8 cellular contexts compared by ENCODE assay signal in the genomic region with DNA sequence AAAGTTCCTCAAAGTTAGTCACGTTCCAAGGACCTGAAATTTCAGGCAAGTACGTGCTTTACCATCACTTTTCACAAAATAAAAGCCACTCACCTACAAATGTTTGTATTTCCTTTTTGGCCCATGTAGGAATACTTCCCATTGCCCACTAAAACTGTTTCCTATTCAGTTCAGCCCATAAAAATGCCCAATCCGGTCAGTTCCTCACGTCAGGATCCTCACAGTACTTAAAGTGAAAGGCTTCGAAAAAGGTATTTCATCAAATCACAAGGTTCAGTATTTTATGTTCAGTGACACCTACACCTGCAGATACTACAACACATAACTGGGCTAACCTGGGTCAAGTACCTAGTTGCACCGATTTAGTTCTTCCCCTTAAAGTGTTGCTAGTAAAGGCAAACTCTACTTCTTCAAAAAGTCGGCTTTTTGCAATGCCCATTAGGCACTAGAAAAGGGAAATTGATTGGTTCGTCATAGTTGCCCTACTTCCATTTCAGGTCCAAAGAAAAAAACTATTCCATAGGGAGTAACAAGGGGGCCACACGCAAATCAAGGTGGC. TPM values are rescaled to one million over a fixed set of nuclear protein-coding genes. Genes with fewer than 3 reads are reported as not detected.
DNase-seq lines count a peak whose midpoint lies in the region; ATAC-seq, FAIRE-seq and TF ChIP-seq lines count a peak whose summit lies in the region.

No MANE protein-coding gene starts in this region.

- H3K4me3 ChIP-seq in bronchial epithelial cell (ENCODE audit: low read depth, low read length) (peak overlapping the region; percentile 93), right lobe of liver (peak overlapping the region; percentile 79 to 86 (median 82)), thymus (ENCODE audit: low read length) (peak overlapping the region; percentile 71)

- peaks cover 11% of the 10 kb centered on the region for H3K36me3 Mint-ChIP-seq in activated CD4-positive, alpha-beta T cell treated with anti-CD3 and anti-CD28 coated beads, Interleukin-2, amount 10 ng/mL, durations not matched to agents 24 days and 14 days (ENCODE audit: low read depth)

- 5% methylated on average over 9 of the region's 9 CpGs for WGBS in right lobe of liver (ENCODE audit: insufficient coverage, low coverage, low lambda C conversion rate, missing lambda C conversion rate)
- WGBS in thymus: 7% methylated on average over 9 of the region's 9 CpGs

- H3K4me3 Mint-ChIP-seq in activated CD4-positive, alpha-beta T cell treated with anti-CD3 and anti-CD28 coated beads, Interleukin-2, amount 10 ng/mL, durations not matched to agents 24 days and 14 days: peak overlapping the region; percentile 99

- no peak for TF ChIP-seq POLR2A in right lobe of liver (IDR thresholded peaks at IDR 0.05)

- TF ChIP-seq CTCF in bronchial epithelial cell (IDR thresholded peaks at IDR 0.05; ENCODE audit: insufficient read depth, low read length, severe bottlenecking): no peak
- no peak for TF ChIP-seq CTCF in right lobe of liver (IDR thresholded peaks at IDR 0.05)

- peak overlapping the region; percentile 93 for H3K27ac Mint-ChIP-seq in activated CD4-positive, alpha-beta T cell treated with anti-CD3 and anti-CD28 coated beads, Interleukin-2, amount 10 ng/mL, durations not matched to agents 24 days and 14 days

- FAIRE-seq in bronchial epithelial cell (lab: Jason Lieb, UNC): no peak

- H3K4me1 ChIP-seq in right lobe of liver (peaks cover 0 to 14% (median 7%) of the 10 kb centered on the region in 4 donors), thymus (ENCODE audit: control insufficient read depth, insufficient read depth, low read length) (peaks cover 6% of the 10 kb centered on the region)

- peak; percentile 59 for DNase-seq in activated CD4-positive, alpha-beta T cell treated with anti-CD3 and anti-CD28 coated beads, Interleukin-2, amount 10 ng/mL, durations not matched to agents 24 days and 14 days
- no peak for DNase-seq in activated CD4-positive, alpha-beta T cell treated with anti-CD3 and anti-CD28 coated beads for 48 hours
- DNase-seq in NOMO-1 treated with dmso at 0.1 percent for 144 hours (lab: John Stamatoyannopoulos, UW; ENCODE audit: unreplicated experiment) (peak; percentile 52), bronchial epithelial cell (ENCODE audit: low read depth) (peak; percentile 47), right lobe of liver (no peak), NCI-H1048 (lab: John Stamatoyannopoulos, UW) (no peak)

- no peaks in the 10 kb centered on the region for H3K27me3 ChIP-seq in bronchial epithelial cell (ENCODE audit: control insufficient read depth, insufficient read depth, low read length)
- no peaks in the 10 kb centered on the region for H3K27me3 ChIP-seq in right lobe of liver
- H3K27me3 ChIP-seq in thymus (ENCODE audit: control insufficient read depth, insufficient read depth): no peaks in the 10 kb centered on the region

- H3K9me3 ChIP-seq in right lobe of liver (no peaks in the 10 kb centered on the region), thymus (ENCODE audit: control insufficient read depth) (no peaks in the 10 kb centered on the region)

- no peaks in the 10 kb centered on the region for H3K36me3 ChIP-seq in bronchial epithelial cell (ENCODE audit: control insufficient read depth, insufficient read depth, low read length)
- no peaks in the 10 kb centered on the region for H3K36me3 ChIP-seq in right lobe of liver
- no peaks in the 10 kb centered on the region for H3K36me3 ChIP-seq in thymus (ENCODE audit: control insufficient read depth, insufficient read depth)

- peaks cover 42% of the 10 kb centered on the region for H3K4me1 Mint-ChIP-seq in activated CD4-positive, alpha-beta T cell treated with anti-CD3 and anti-CD28 coated beads, Interleukin-2, amount 10 ng/mL, durations not matched to agents 24 days and 14 days

- H3K27ac ChIP-seq in right lobe of liver: peak overlapping the region; percentile 95 to 98 (median 95)
- no peak overlapping the region for H3K27ac ChIP-seq in thymus (ENCODE audit: low read depth)

- intact Hi-C loops in activated CD4-positive, alpha-beta T cell treated with anti-CD3 and anti-CD28 coated beads, Interleukin-2, amount 10 ng/mL, durations not matched to agents 24 days and 14 days (cut with micrococcal nuclease): loop anchor here (5.0 to 10.0 kb wide), 2 partner anchors 167 to 704 kb away; no protein-coding TSS in a partner anchor
- intact Hi-C loops in right lobe of liver (cut with DNase I): no loop called here

- ATAC-seq in right lobe of liver (peak; percentile 21 to 31 (median 26)), HG02798 (IDR thresholded peaks at IDR 0.05; ENCODE audit: poor library complexity, unreplicated experiment) (no peak)

- H3K27me3 Mint-ChIP-seq in activated CD4-positive, alpha-beta T cell treated with anti-CD3 and anti-CD28 coated beads, Interleukin-2, amount 10 ng/mL, durations not matched to agents 24 days and 14 days: peaks cover 12% of the 10 kb centered on the region

- H3K9me3 Mint-ChIP-seq in activated CD4-positive, alpha-beta T cell treated with anti-CD3 and anti-CD28 coated beads, Interleukin-2, amount 10 ng/mL, durations not matched to agents 24 days and 14 days: no peaks in the 10 kb centered on the region

RNA-seq across cellular contexts. Expression of gene SNX13, which starts 1.1 kb away (rescaled TPM):
- 18.1 and 23.7 TPM in 2 replicates for total RNA-seq in activated CD4-positive, alpha-beta T cell treated with anti-CD3 and anti-CD28 coated beads, Interleukin-2, amount 10 ng/mL, durations not matched to agents 24 days and 14 days
- total RNA-seq in bronchial epithelial cell (30.2 and 32.9 TPM in 2 replicates), right lobe of liver (10 to 100 TPM; 17.1 to 22.5 (median 21.0) TPM)
- 12.3 TPM for polyA plus RNA-seq in thymus

Comparison
In these comparisons a context has a peak if more than half of its experiments do, and no peak if none do; other contexts are left out.
1. DNase-seq: peak in activated CD4-positive, alpha-beta T cell treated with anti-CD3 and anti-CD28 coated beads, Interleukin-2, amount 10 ng/mL, durations not matched to agents 24 days and 14 days (single experiment), NOMO-1 treated with dmso at 0.1 percent for 144 hours (single experiment) and bronchial epithelial cell (single experiment); none in activated CD4-positive, alpha-beta T cell treated with anti-CD3 and anti-CD28 coated beads for 48 hours (single experiment), right lobe of liver (0 of 3) and NCI-H1048 (single experiment).
2. Peak in every context shown above with its lines, with median percentiles within 50 percentile points of each other: H3K4me3 ChIP-seq.